In genomic region chr17:14337596-14338079, GRCh38 we compare ENCODE assay signal across 10 cellular contexts. TPM values are rescaled to one million over a fixed set of nuclear protein-coding genes. Genes with fewer than 3 reads are reported as not detected.
A peak's percentile ranks its signal among the peaks of the same experiment; 100 is the strongest.
DNase-seq lines count a peak whose midpoint lies in the region; ATAC-seq, FAIRE-seq and TF ChIP-seq lines count a peak whose summit lies in the region.
"Had no signal": no experiment of that assay in that cellular context is flagged by ENCODE, and none has a peak within 500 bp of the region (broad histone marks: within the 10 kb centered on the region; RNA-seq: fewer than 3 reads in every experiment).

No MANE protein-coding gene starts in this region.

- peak overlapping the region; percentile 66 to 72 for H3K4me3 Mint-ChIP-seq in activated T-cell treated with anti-CD3 and anti-CD28 coated beads, Interleukin-2, amount 50 U/mL, for 72 hours

- DNase-seq in activated gamma-delta T cell treated with anti-CD3 and anti-CD28 coated beads, Interleukin-2, amount 50 U/mL, for 16 hours (ENCODE audit: low read depth) = peak; percentile 7
- DNase-seq in activated gamma-delta T cell treated with Interleukin-2 at 50 U/mL for 16 hours = no peak
- DNase-seq in activated T-cell treated with anti-CD3 and anti-CD28 coated beads, Interleukin-2, amount 50 U/mL, for 72 hours = peak; percentile 72 to 81
- DNase-seq in stimulated activated CD8-positive, alpha-beta memory T cell treated with anti-CD3 and anti-CD28 coated beads, Interleukin-7, amount 100 ng/mL, for 24 hours (ENCODE audit: low read depth) = peak; percentile 44
- no peak for DNase-seq in H54 (ENCODE audit: insufficient read length, low spot score)
- no peak for DNase-seq in effector CD8-positive, alpha-beta T cell (lab: John Stamatoyannopoulos, UW)
- DNase-seq in amniotic stem cell (lab: John Stamatoyannopoulos, UW) = no peak
- DNase-seq: caudate nucleus, NCI-H510A treated with DMSO at 0.1 percent for 48 hours had no signal

- H3K4me1 Mint-ChIP-seq in activated T-cell treated with anti-CD3 and anti-CD28 coated beads, Interleukin-2, amount 50 U/mL, for 72 hours (ENCODE audit: low read depth) = peaks cover 85% of the 10 kb centered on the region

- no peak for FAIRE-seq in H54 (lab: Jason Lieb, UNC)

- H3K27ac Mint-ChIP-seq in activated T-cell treated with anti-CD3 and anti-CD28 coated beads, Interleukin-2, amount 50 U/mL, for 72 hours = peak overlapping the region; percentile 83

- no peak for TF ChIP-seq POLR2A in H54 (IDR thresholded peaks at IDR 0.05; ENCODE audit: low read depth, low read length)

- H3K27me3 Mint-ChIP-seq in activated T-cell treated with anti-CD3 and anti-CD28 coated beads, Interleukin-2, amount 50 U/mL, for 72 hours (ENCODE audit: low read depth) = no peaks in the 10 kb centered on the region

- peak; percentile 56 for ATAC-seq in HG02981 (IDR thresholded peaks at IDR 0.05; ENCODE audit: unreplicated experiment)
- peak; percentile 96 to 97 for ATAC-seq in activated T-cell treated with anti-CD3 and anti-CD28 coated beads, Interleukin-2, amount 50 U/mL, for 72 hours (replicated peaks in 1 of 2)

- peaks cover 0 to 2% of the 10 kb centered on the region in 2 donors for H3K36me3 Mint-ChIP-seq in activated T-cell treated with anti-CD3 and anti-CD28 coated beads, Interleukin-2, amount 50 U/mL, for 72 hours (ENCODE audit: insufficient read depth in 2 of 2)

- H3K9me3 Mint-ChIP-seq in activated T-cell treated with anti-CD3 and anti-CD28 coated beads, Interleukin-2, amount 50 U/mL, for 72 hours = no peaks in the 10 kb centered on the region

RNA-seq across cellular contexts. Expression of gene HS3ST3B1, which starts 36.8 kb away (rescaled TPM):
- 10 to 100 TPM; 10.8 to 17.1 TPM for total RNA-seq in activated T-cell treated with anti-CD3 and anti-CD28 coated beads, Interleukin-2, amount 50 U/mL, for 72 hours

Comparison
In these comparisons a context has a peak if more than half of its experiments do, and no peak if none do; other contexts are left out.
1. DNase-seq: peak in activated gamma-delta T cell treated with anti-CD3 and anti-CD28 coated beads, Interleukin-2, amount 50 U/mL, for 16 hours (single experiment), activated T-cell treated with anti-CD3 and anti-CD28 coated beads, Interleukin-2, amount 50 U/mL, for 72 hours (2 of 2) and stimulated activated CD8-positive, alpha-beta memory T cell treated with anti-CD3 and anti-CD28 coated beads, Interleukin-7, amount 100 ng/mL, for 24 hours (single experiment); none in activated gamma-delta T cell treated with Interleukin-2 at 50 U/mL for 16 hours (single experiment), H54 (single experiment), effector CD8-positive, alpha-beta T cell (single experiment) and amniotic stem cell (single experiment).